ENCODE assay signal across 9 cellular contexts in genomic region chr6:45289751-45290514, GRCh38.
"Had no signal": no experiment of that assay in that cellular context is flagged by ENCODE, and none has a peak within 500 bp of the region (broad histone marks: within the 10 kb centered on the region; RNA-seq: fewer than 3 reads in every experiment).

No MANE protein-coding gene starts in this region.

- H3K4me3 ChIP-seq: GM23338, HAP-1 had no signal

- H2AFZ ChIP-seq: GM23338 had no signal

- H3K27ac ChIP-seq: HL-60 had no signal

- H3K9me3 ChIP-seq: HAP-1 had no signal

- H3K36me3 ChIP-seq: HAP-1 had no signal

- DNase-seq: H7, HFFc6, KG1 had no signal

- H3K27me3 Mint-ChIP-seq: IgD-negative memory B cell had no signal

- H3K27ac Mint-ChIP-seq: GM23338, HFFc6, IgD-negative memory B cell had no signal

- H3K4me2 ChIP-seq: GM23338 had no signal

- H3K4me3 Mint-ChIP-seq: GM23338, HFFc6 had no signal

- ATAC-seq: GM23338, HCT116 had no signal

- FAIRE-seq: H1 had no signal
